In the genomic region with DNA sequence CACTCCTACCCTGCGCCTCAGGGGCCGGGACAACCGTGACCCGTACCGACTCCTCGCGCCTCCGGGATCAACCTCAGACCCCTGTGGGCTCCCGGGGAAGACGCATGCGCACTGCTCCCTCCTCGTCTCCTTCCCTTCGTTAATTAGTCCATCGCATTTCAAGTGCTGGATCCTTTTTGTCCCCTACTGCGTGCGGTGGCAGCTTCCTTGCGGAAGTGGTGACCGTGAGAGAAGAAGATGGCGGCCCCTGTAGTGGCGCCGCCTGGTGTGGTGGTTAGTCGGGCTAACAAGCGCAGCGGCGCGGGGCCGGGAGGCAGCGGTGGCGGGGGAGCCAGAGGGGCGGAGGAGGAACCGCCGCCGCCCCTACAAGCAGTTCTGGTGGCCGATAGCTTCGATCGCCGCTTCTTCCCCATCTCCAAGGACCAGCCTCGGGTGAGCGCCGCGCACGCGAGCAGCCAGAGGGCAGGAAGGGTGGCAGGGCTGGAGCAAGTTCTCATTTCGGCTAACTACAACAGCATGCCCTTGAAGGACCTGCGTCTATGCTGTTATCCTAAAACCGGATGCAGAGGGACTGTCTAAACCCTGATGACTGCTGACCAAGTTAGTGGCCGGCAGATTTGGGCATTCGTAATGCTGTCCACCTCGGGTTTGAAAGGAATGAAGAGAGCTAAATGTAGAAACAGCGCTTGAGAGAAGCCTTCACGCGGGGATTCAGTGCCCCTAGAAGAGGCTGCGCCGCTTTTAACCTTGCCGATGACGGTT, we compare ENCODE assay signal across 8 cellular contexts. TPM values are rescaled to one million over a fixed set of nuclear protein-coding genes. Genes with fewer than 3 reads are reported as not detected.
A peak's percentile ranks its signal among the peaks of the same experiment; 100 is the strongest.
DNase-seq lines count a peak whose midpoint lies in the region; ATAC-seq and TF ChIP-seq lines count a peak whose summit lies in the region.

A gene (plus strand): TSS at position 210 of the 762 bp plus-strand sequence. CDS start 28 bp downstream, at position 238.

- no peaks in the 10 kb centered on the region; the same call in 1 of the 2 replicates for H4K20me1 ChIP-seq in PC-3 (ENCODE audit: low read length)

- H3K4me1 ChIP-seq in PC-3 (ENCODE audit: insufficient read depth, low read length) (peaks cover 27% of the 10 kb centered on the region), mucosa of stomach (ENCODE audit: control insufficient read depth, insufficient read depth, low read length) (peaks cover 5% of the 10 kb centered on the region)

- no peaks in the 10 kb centered on the region for H3F3A ChIP-seq in PC-3 (ENCODE audit: low read length, unreplicated experiment)

- H3K36me3 ChIP-seq in PC-3 (ENCODE audit: low read depth, low read length) (peaks cover 9% of the 10 kb centered on the region; the same call in 1 of the 2 replicates), mucosa of stomach (ENCODE audit: control insufficient read depth, insufficient read depth, low read length) (no peaks in the 10 kb centered on the region)

- intact Hi-C loops in PC-3 (cut with micrococcal nuclease): loop anchor here (2.0 kb wide), 1 partner anchor 119 kb away; a partner anchor contains a TSS

- H3K4me3 ChIP-seq in Jurkat, Clone E6-1 (ENCODE audit: low read length): peak within 1 kb of the TSS; percentile 99
- peak within 1 kb of the TSS; percentile 79 for H3K4me3 ChIP-seq in PC-3 (ENCODE audit: low read length)
- peak within 1 kb of the TSS; percentile 81 for H3K4me3 ChIP-seq in mucosa of stomach (ENCODE audit: low read length)

- no peaks in the 10 kb centered on the region for H3K9me2 ChIP-seq in PC-3 (replicated peaks; ENCODE audit: low read length)

- TF ChIP-seq POLR2A in erythroblast (IDR thresholded peaks at IDR 0.05; ENCODE audit: low read length): peak; percentile 91

- H3K9ac ChIP-seq in PC-3 (ENCODE audit: low read length) (peak within 1 kb of the TSS; percentile 95), mucosa of stomach (ENCODE audit: low read length) (peak within 1 kb of the TSS; percentile 92)

- peak within 1 kb of the TSS; percentile 92 for H2AFZ ChIP-seq in PC-3 (ENCODE audit: low read length)

- DNase-seq in DMS53 (lab: John Stamatoyannopoulos, UW): peak; percentile 93
- DNase-seq in Jurkat, Clone E6-1 (ENCODE audit: low read depth, low spot score): peak; percentile 94
- peak; percentile 87 for DNase-seq in PC-3
- DNase-seq in activated T-cell treated with anti-CD3 and anti-CD28 coated beads, Interleukin-2, amount 50 U/mL, for 1 hour: peak; percentile 84
- DNase-seq in erythroblast (lab: John Stamatoyannopoulos, UW): peak; percentile 92 to 94
- peak; percentile 78 to 81 for DNase-seq in stimulated activated CD8-positive, alpha-beta memory T cell treated with anti-CD3 and anti-CD28 coated beads, Interleukin-7, amount 100 ng/mL, for 4 hours (ENCODE audit: low read depth in 2 of 2)

- peak; percentile 52 for TF ChIP-seq CTCF in PC-3 (conservative IDR thresholded peaks at IDR 0.05; ENCODE audit: low read depth, low read length)

- POLR2A ChIA-PET in PC-3 (lab: Charles Lee; ENCODE audit: unreplicated experiment): interaction anchor here (0.8 to 1.0 kb wide), 2 partner anchors 96 to 291 kb away, joined by 3 to 4 read pairs; no protein-coding TSS in a partner anchor

- H3K9me3 ChIP-seq in PC-3 (ENCODE audit: low read length) (no peaks in the 10 kb centered on the region), mucosa of stomach (ENCODE audit: control insufficient read depth, low read length) (no peaks in the 10 kb centered on the region)

- CTCF ChIA-PET in PC-3 (lab: Charles Lee): interaction anchor here (0.7 kb wide), 1 partner anchor 95 kb away, joined by 3 read pairs; no protein-coding TSS in a partner anchor

- H3K27ac ChIP-seq in PC-3 (ENCODE audit: low read length): peak within 1 kb of the TSS; percentile 93

- peak; percentile 86 for ATAC-seq in GM21576 (IDR thresholded peaks at IDR 0.05; ENCODE audit: unreplicated experiment)
- ATAC-seq in PC-3: peak; percentile 63

- H3K79me2 ChIP-seq in PC-3 (ENCODE audit: low read length): peaks cover 45% of the 10 kb centered on the region

- H3K4me2 ChIP-seq in PC-3 (ENCODE audit: low read length): peak within 1 kb of the TSS; percentile 89

- no peaks in the 10 kb centered on the region for H3K27me3 ChIP-seq in PC-3 (ENCODE audit: low read length)
- no peaks in the 10 kb centered on the region for H3K27me3 ChIP-seq in mucosa of stomach (ENCODE audit: control insufficient read depth, insufficient read depth, low read length)

- TSS peak; percentile 53 for BruUV-seq in PC-3 (replicated peaks; lab: Mats Ljungman, UMichigan)

RNA-seq across cellular contexts. Expression of the gene that starts here (rescaled TPM):
- 76.1 TPM for polyA plus RNA-seq in Jurkat, Clone E6-1 (2012; ENCODE audit: insufficient read depth, insufficient read length)
- total RNA-seq in PC-3 (2014; rRNA removed): 51.3 and 57.0 TPM in 2 replicates

Comparison
In these comparisons a context has a peak if more than half of its experiments do, and no peak if none do; other contexts are left out.
1. Peak in every context shown above with its lines: DNase-seq, ATAC-seq, H3K4me3 ChIP-seq and H3K27ac ChIP-seq.